Comparison of ENCODE assay signal across 12 cellular contexts in the genomic region with DNA sequence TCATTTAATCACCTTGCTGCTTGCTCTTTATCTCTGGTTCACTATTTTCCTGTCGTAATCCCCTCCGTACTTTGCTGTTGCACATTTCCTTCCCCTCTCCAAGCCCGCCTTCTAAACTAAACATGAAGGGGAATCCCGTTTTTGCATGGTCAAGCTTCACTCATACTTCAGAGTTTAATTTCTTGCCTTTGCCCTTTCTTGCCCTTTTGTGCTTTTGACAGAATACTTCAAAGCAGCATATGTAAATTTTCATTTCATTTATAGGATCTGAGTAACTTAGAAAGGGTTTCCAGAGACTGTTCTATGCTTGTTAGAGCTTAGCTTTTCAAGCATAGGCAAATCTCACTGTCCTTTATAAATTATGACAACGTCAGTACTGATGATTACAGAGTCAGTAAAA. TPM values are rescaled to one million over a fixed set of nuclear protein-coding genes. Genes with fewer than 3 reads are reported as not detected.
DNase-seq lines count a peak whose midpoint lies in the region; ATAC-seq and TF ChIP-seq lines count a peak whose summit lies in the region.
"Had no signal": no experiment of that assay in that cellular context is flagged by ENCODE, and none has a peak within 500 bp of the region (broad histone marks: within the 10 kb centered on the region; RNA-seq: fewer than 3 reads in every experiment).

No MANE protein-coding gene starts in this region.

- H3K4me3 Mint-ChIP-seq in naive thymus-derived CD8-positive, alpha-beta T cell, result no peak overlapping the region
- H3K4me3 Mint-ChIP-seq: type B pancreatic cell had no signal

- peaks cover 18% of the 10 kb centered on the region for H3K4me1 ChIP-seq in hepatocyte (ENCODE audit: insufficient read depth)
- no peaks in the 10 kb centered on the region for H3K4me1 ChIP-seq in mammary epithelial cell (ENCODE audit: insufficient read depth, low read length)

- TF ChIP-seq CTCF in hepatocyte (IDR thresholded peaks at IDR 0.05; ENCODE audit: poor library complexity), result no peak
- TF ChIP-seq CTCF in mammary epithelial cell (conservative IDR thresholded peaks at IDR 0.05 in 1 of 2, IDR thresholded peaks at IDR 0.05 in 1 of 2; ENCODE audit: extremely low read depth in 1 of 2, insufficient read depth in 1 of 2, low read depth in 1 of 2, low read length in 2 of 2), result no peak

- BruUV-seq in mammary epithelial cell (replicated peaks; lab: Mats Ljungman, UMichigan), result no TSS peak

- CTCF ChIA-PET in mammary epithelial cell (lab: Charles Lee; ENCODE audit: low non-redundant PET), result no interaction called here

- H3K36me3 ChIP-seq in hepatocyte (replicated peaks; ENCODE audit: insufficient read depth, low read depth) (no peaks in the 10 kb centered on the region), mammary epithelial cell (ENCODE audit: insufficient read depth, low read length) (no peaks in the 10 kb centered on the region)
- H3K36me3 ChIP-seq: Peyer's patch had no signal

- H3K9me3 Mint-ChIP-seq in naive thymus-derived CD8-positive, alpha-beta T cell, result peaks cover 0 to 9% (median 6%) of the 10 kb centered on the region in 9 donors

- H3K79me2 ChIP-seq in hepatocyte (no peaks in the 10 kb centered on the region), mammary epithelial cell (ENCODE audit: insufficient read depth, low read length) (no peaks in the 10 kb centered on the region)

- dilution Hi-C loops in mammary epithelial cell (cut with HindIII; ENCODE audit: low sequenced_read_pairs), result no loop called here

- H3K9me2 ChIP-seq in hepatocyte (replicated peaks; ENCODE audit: insufficient read depth), result no peaks in the 10 kb centered on the region

- H3K4me3 ChIP-seq in hepatocyte (no peak overlapping the region), mammary epithelial cell (replicated peaks in 1 of 3; ENCODE audit: insufficient read depth in 1 of 3, low read depth in 2 of 3, low read length in 3 of 3) (no peak overlapping the region)
- H3K4me3 ChIP-seq: Peyer's patch had no signal

- H3K27ac ChIP-seq in hepatocyte (peak overlapping the region; percentile 82), mammary epithelial cell (ENCODE audit: insufficient read depth, low read depth, low read length) (no peak overlapping the region)
- H3K27ac ChIP-seq: Peyer's patch had no signal

- peak overlapping the region; percentile 50 for H3K4me2 ChIP-seq in hepatocyte
- H3K4me2 ChIP-seq in mammary epithelial cell (ENCODE audit: insufficient read depth, low read depth, low read length), result no peak overlapping the region

- 28% methylated on average over 5 of the region's 5 CpGs for WGBS in hepatocyte (ENCODE audit: low lambda C conversion rate, missing lambda C conversion rate)
- 78% methylated on average over 5 of the region's 5 CpGs for WGBS in mammary epithelial cell (ENCODE audit: low coverage, missing lambda C conversion rate)

- H3K27ac Mint-ChIP-seq in naive thymus-derived CD8-positive, alpha-beta T cell, result peak overlapping the region in 1 of 10 donors; percentile 8
- H3K27ac Mint-ChIP-seq: type B pancreatic cell had no signal

- DNase-seq in hepatocyte (ENCODE audit: low spot score), result peak; percentile 48
- DNase-seq in naive thymus-derived CD8-positive, alpha-beta T cell, result no peak
- DNase-seq in cerebellar cortex (ENCODE audit: low spot score), result no peak
- no peak for DNase-seq in posterior cingulate gyrus
- no peak for DNase-seq in mammary epithelial cell
- DNase-seq: activated CD4-positive, alpha-beta T cell treated with anti-CD3 and anti-CD28 coated beads, Interleukin-2, amount 50 U/mL, for 1 hour; foreskin melanocyte; Peyer's patch had no signal

- POLR2A ChIA-PET in naive thymus-derived CD8-positive, alpha-beta T cell (lab: Charles Lee), result no interaction called here

- peak; percentile 78 for ATAC-seq in GM18498 (IDR thresholded peaks at IDR 0.05; ENCODE audit: unreplicated experiment)
- ATAC-seq in GM21619 (IDR thresholded peaks at IDR 0.05; ENCODE audit: unreplicated experiment), result peak; percentile 65
- peak; percentile 59 for ATAC-seq in HG03469 (IDR thresholded peaks at IDR 0.05; ENCODE audit: unreplicated experiment)
- ATAC-seq in naive thymus-derived CD8-positive, alpha-beta T cell, result no peak

- H3K9ac ChIP-seq in mammary epithelial cell (ENCODE audit: insufficient read depth, low read length), result no peak overlapping the region

- intact Hi-C loops in posterior cingulate gyrus (cut with DNase I), result loop anchor here (10.0 kb wide), 1 partner anchor 45 kb away; no protein-coding TSS in a partner anchor
- intact Hi-C loops in mammary epithelial cell (cut with micrococcal nuclease), result loop anchor here (10.0 kb wide), 1 partner anchor 255 kb away; no protein-coding TSS in a partner anchor

- in situ Hi-C loops in mammary epithelial cell (cut with MboI; ENCODE audit: low sequenced_read_pairs in 2 of 2), result loop anchor here (25.0 kb wide), 1 partner anchor 168 kb away; no protein-coding TSS in a partner anchor

- no peaks in the 10 kb centered on the region for H3K27me3 ChIP-seq in hepatocyte
- H3K27me3 ChIP-seq in mammary epithelial cell (ENCODE audit: insufficient read depth, low read length), result peaks cover 3% of the 10 kb centered on the region
- H3K27me3 ChIP-seq: Peyer's patch had no signal

- no peaks in the 10 kb centered on the region for H4K20me1 ChIP-seq in hepatocyte (ENCODE audit: insufficient read depth, poor library complexity, severe bottlenecking)
- no peaks in the 10 kb centered on the region for H4K20me1 ChIP-seq in mammary epithelial cell (ENCODE audit: insufficient read depth, low read length)

- H3K9me3 ChIP-seq in hepatocyte (ENCODE audit: low read depth) (no peaks in the 10 kb centered on the region), mammary epithelial cell (replicated peaks; ENCODE audit: insufficient read depth, low read length) (no peaks in the 10 kb centered on the region)
- H3K9me3 ChIP-seq: Peyer's patch had no signal

- peaks cover 0 to 13% (median 5%) of the 10 kb centered on the region in 4 donors for H3K4me1 Mint-ChIP-seq in naive thymus-derived CD8-positive, alpha-beta T cell

- H3K27me3 Mint-ChIP-seq in naive thymus-derived CD8-positive, alpha-beta T cell, result peaks cover 0 to 4% (median 0%) of the 10 kb centered on the region in 5 donors
- H3K27me3 Mint-ChIP-seq: type B pancreatic cell had no signal

- H2AFZ ChIP-seq in hepatocyte (peak overlapping the region; percentile 17), mammary epithelial cell (ENCODE audit: low read depth, low read length) (no peak overlapping the region)

- H3K36me3 Mint-ChIP-seq in naive thymus-derived CD8-positive, alpha-beta T cell, result peaks cover 8 to 10% (median 9%) of the 10 kb centered on the region in 3 donors

RNA-seq across cellular contexts. Expression of a gene that starts 27.7 kb away (rescaled TPM):
- total RNA-seq in hepatocyte (0.96 TPM in 1 of 2 replicates, not detected in the other), mammary epithelial cell (not detected)
- polyA plus RNA-seq in hepatocyte (0.44 and 0.57 TPM in 2 replicates), mammary epithelial cell (not detected)
- total RNA-seq in naive thymus-derived CD8-positive, alpha-beta T cell, result not detected
- not detected for polyA plus RNA-seq in naive thymus-derived CD8-positive, alpha-beta T cell
- polyA minus RNA-seq in mammary epithelial cell, result not detected
- total RNA-seq: Peyer's patch had no signal

RNA-seq across cellular contexts. Expression of a gene that starts 28.0 kb away (rescaled TPM):
- total RNA-seq in hepatocyte, result 8.9 and 14.3 TPM in 2 replicates
- 6.0 and 8.8 TPM in 2 replicates for polyA plus RNA-seq in hepatocyte
- 10 to 100 TPM; 17.0 to 21.4 TPM for total RNA-seq in naive thymus-derived CD8-positive, alpha-beta T cell
- 10 to 100 TPM; 15.6 to 20.8 (median 18.0) TPM for polyA plus RNA-seq in naive thymus-derived CD8-positive, alpha-beta T cell
- total RNA-seq in mammary epithelial cell, result 10 to 100 TPM; 15.3 to 18.4 TPM
- 9.2 TPM for polyA plus RNA-seq in mammary epithelial cell
- 34.0 TPM for polyA minus RNA-seq in mammary epithelial cell

RNA-seq across cellular contexts. Expression of a gene that starts 28.1 kb away (rescaled TPM):
- total RNA-seq in hepatocyte, result 34.2 and 39.5 TPM in 2 replicates
- polyA plus RNA-seq in hepatocyte, result 25.1 and 27.2 TPM in 2 replicates
- total RNA-seq in naive thymus-derived CD8-positive, alpha-beta T cell, result 10 to 100 TPM; 38.1 to 41.0 TPM
- polyA plus RNA-seq in naive thymus-derived CD8-positive, alpha-beta T cell, result 10 to 100 TPM; 54.8 to 74.2 (median 65.3) TPM
- total RNA-seq in mammary epithelial cell, result 10 to 100 TPM; 14.0 to 21.1 TPM
- polyA plus RNA-seq in mammary epithelial cell, result 22.0 TPM
- 5.8 TPM for polyA minus RNA-seq in mammary epithelial cell

RNA-seq across cellular contexts. Expression of a gene that starts 38.4 kb away (rescaled TPM):
- total RNA-seq in hepatocyte, result 32.0 and 32.5 TPM in 2 replicates
- 9.9 and 14.4 TPM in 2 replicates for polyA plus RNA-seq in hepatocyte
- total RNA-seq in naive thymus-derived CD8-positive, alpha-beta T cell, result 10 to 100 TPM; 10.7 to 15.0 TPM
- polyA plus RNA-seq in naive thymus-derived CD8-positive, alpha-beta T cell, result 1 to 10 TPM; 1.1 to 1.9 (median 1.2) TPM
- 1 to 10 TPM; 8.8 to 9.2 TPM for total RNA-seq in mammary epithelial cell
- polyA plus RNA-seq in mammary epithelial cell, result 3.3 TPM
- 12.2 TPM for polyA minus RNA-seq in mammary epithelial cell

Comparison
In these comparisons a context has a peak if more than half of its experiments do, and no peak if none do; other contexts are left out.
1. ATAC-seq: peak in GM18498 (single experiment), GM21619 (single experiment) and HG03469 (single experiment); none in naive thymus-derived CD8-positive, alpha-beta T cell (0 of 2).